ENCODE assay signal across 13 cellular contexts in genomic region chr9:100670719-100671118, GRCh38.
DNase-seq lines count a peak whose midpoint lies in the region; ATAC-seq, FAIRE-seq and TF ChIP-seq lines count a peak whose summit lies in the region.
"Had no signal": no experiment of that assay in that cellular context is flagged by ENCODE, and none has a peak within 500 bp of the region (broad histone marks: within the 10 kb centered on the region; RNA-seq: fewer than 3 reads in every experiment).

No MANE protein-coding gene starts in this region.

- H3K27ac ChIP-seq in pancreas, result no peak overlapping the region

- ATAC-seq in GM18511 (IDR thresholded peaks at IDR 0.05; ENCODE audit: unreplicated experiment) (peak; percentile 89), HG02610 (IDR thresholded peaks at IDR 0.05; ENCODE audit: unreplicated experiment) (peak; percentile 43), pancreas (no peak), HG02588 (IDR thresholded peaks at IDR 0.05; ENCODE audit: unreplicated experiment) (no peak)
- ATAC-seq: activated CD8-positive, alpha-beta T cell treated with anti-CD3 and anti-CD28 coated beads for 36 hours; CD8-positive, alpha-beta T cell; left ventricle myocardium superior had no signal

- no peaks in the 10 kb centered on the region for H3K27me3 ChIP-seq in bronchial epithelial cell (ENCODE audit: control insufficient read depth, insufficient read depth, low read length)
- H3K27me3 ChIP-seq in pancreas, result no peaks in the 10 kb centered on the region

- H3K4me3 ChIP-seq in bronchial epithelial cell (ENCODE audit: low read depth, low read length) (no peak overlapping the region), pancreas (no peak overlapping the region)

- intact Hi-C loops in pancreas (cut with DNase I), result no loop called here

- WGBS in pancreas, 2 donors, result 53 to 71% methylated on average over 2 of the region's 2 CpGs

- TF ChIP-seq CTCF in bronchial epithelial cell (IDR thresholded peaks at IDR 0.05; ENCODE audit: insufficient read depth, low read length, severe bottlenecking) (no peak), pancreas (IDR thresholded peaks at IDR 0.05) (no peak)

- H3K36me3 ChIP-seq in bronchial epithelial cell (ENCODE audit: control insufficient read depth, insufficient read depth, low read length) (no peaks in the 10 kb centered on the region), pancreas (no peaks in the 10 kb centered on the region)

- FAIRE-seq in bronchial epithelial cell (lab: Jason Lieb, UNC) (peak; percentile 62), RCC 7860 (lab: Jason Lieb, UNC) (no peak), pancreas (lab: Jason Lieb, UNC) (no peak)

- no peaks in the 10 kb centered on the region for H3K4me1 ChIP-seq in pancreas

- no peaks in the 10 kb centered on the region for H3K9me3 ChIP-seq in pancreas

- DNase-seq in NCI-H1105 (lab: John Stamatoyannopoulos, UW), result peak; percentile 15
- DNase-seq in bronchial epithelial cell (ENCODE audit: low read depth), result no peak
- DNase-seq in RCC 7860 (ENCODE audit: low spot score), result no peak
- DNase-seq in pancreas, result no peak
- DNase-seq in LoVo (ENCODE audit: low spot score), result no peak
- DNase-seq: activated CD8-positive, alpha-beta T cell treated with anti-CD3 and anti-CD28 coated beads for 36 hours; amygdala; CD8-positive, alpha-beta T cell; erythroblast; left ventricle myocardium superior had no signal

Comparison
In these comparisons a context has a peak if more than half of its experiments do, and no peak if none do; other contexts are left out.
1. ATAC-seq: peak in GM18511 (single experiment) and HG02610 (single experiment); none in pancreas (0 of 4) and HG02588 (single experiment).